In the genomic region with DNA sequence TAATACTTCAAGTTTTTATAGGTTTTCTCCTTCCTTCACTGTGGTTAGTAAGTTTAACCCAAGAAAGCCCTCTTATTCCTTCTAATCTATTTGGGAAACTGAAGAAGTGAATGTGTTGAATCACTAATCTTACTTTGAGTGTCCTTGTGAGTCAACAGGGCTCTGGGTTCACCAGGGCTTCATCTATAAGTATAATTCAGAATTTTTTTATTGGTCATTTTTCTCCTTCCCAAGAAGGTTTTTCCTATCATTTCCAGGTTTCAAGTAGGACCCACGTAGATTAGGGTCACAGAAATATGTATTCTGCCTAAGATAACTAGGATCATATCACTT, we compare ENCODE assay signal across 15 cellular contexts.
DNase-seq lines count a peak whose midpoint lies in the region; ATAC-seq and TF ChIP-seq lines count a peak whose summit lies in the region.
"Had no signal": no experiment of that assay in that cellular context is flagged by ENCODE, and none has a peak within 500 bp of the region (broad histone marks: within the 10 kb centered on the region; RNA-seq: fewer than 3 reads in every experiment).

No MANE protein-coding gene starts in this region.

- H3K27me3 Mint-ChIP-seq in T-helper 17 cell, result no peaks in the 10 kb centered on the region
- H3K27me3 Mint-ChIP-seq in mesothelial cell of epicardium (ENCODE audit: low read depth), result no peaks in the 10 kb centered on the region
- no peaks in the 10 kb centered on the region for H3K27me3 Mint-ChIP-seq in stimulated activated memory B cell treated with anti-CD40 and anti-IgM and Interleukin-4, amounts not matched to agents 10 μg/mL and 1 μg/mL and 100 μg/mL, for 72 hours
- H3K27me3 Mint-ChIP-seq: CD4-positive, CD25-positive, alpha-beta regulatory T cell had no signal

- no peak for ATAC-seq in T-helper 17 cell
- no peak for ATAC-seq in stimulated activated memory B cell treated with anti-CD40 and anti-IgM and Interleukin-4, amounts not matched to agents 10 μg/mL and 1 μg/mL and 100 μg/mL, for 72 hours
- ATAC-seq in HG03025 (IDR thresholded peaks at IDR 0.05; ENCODE audit: low FRiP score, unreplicated experiment), result no peak
- no peak for ATAC-seq in GM21515 (IDR thresholded peaks at IDR 0.05; ENCODE audit: unreplicated experiment)
- ATAC-seq: CD8-positive, alpha-beta T cell had no signal

- H3K36me3 Mint-ChIP-seq in T-helper 17 cell (ENCODE audit: low read depth) (peaks cover 4% of the 10 kb centered on the region), mesothelial cell of epicardium (peaks cover 3% of the 10 kb centered on the region)
- peaks cover 56% of the 10 kb centered on the region for H3K36me3 Mint-ChIP-seq in stimulated activated memory B cell treated with anti-CD40 and anti-IgM and Interleukin-4, amounts not matched to agents 10 μg/mL and 1 μg/mL and 100 μg/mL, for 72 hours

- H3K4me1 ChIP-seq in BLaER1 treated with 17β-estradiol and CSF1 and Interleukin-3, amounts not matched to agents 10 nM and 100 nM, result peaks cover 0 to 13% (median 10%) of the 10 kb centered on the region in 10 experiments; a peak in 18 of 20 replicates

- DNase-seq in T-helper 17 cell, result no peak
- no peak for DNase-seq in mesothelial cell of epicardium (ENCODE audit: low spot score in 2 of 2, unreplicated experiment in 2 of 2)
- DNase-seq: Caco-2; CD4-positive, CD25-positive, alpha-beta regulatory T cell; CD8-positive, alpha-beta T cell; DMS153; DND-41; GM23248; H7; HCEC 1CT had no signal

- H3K4me1 Mint-ChIP-seq in T-helper 17 cell (peaks cover 15% of the 10 kb centered on the region), mesothelial cell of epicardium (peaks cover 44% of the 10 kb centered on the region)
- H3K4me1 Mint-ChIP-seq in stimulated activated memory B cell treated with anti-CD40 and anti-IgM and Interleukin-4, amounts not matched to agents 10 μg/mL and 1 μg/mL and 100 μg/mL, for 72 hours, result peaks cover 28% of the 10 kb centered on the region

- no peaks in the 10 kb centered on the region for H3K9me3 Mint-ChIP-seq in mesothelial cell of epicardium
- H3K9me3 Mint-ChIP-seq in stimulated activated memory B cell treated with anti-CD40 and anti-IgM and Interleukin-4, amounts not matched to agents 10 μg/mL and 1 μg/mL and 100 μg/mL, for 72 hours, result no peaks in the 10 kb centered on the region
- H3K9me3 Mint-ChIP-seq: CD4-positive, CD25-positive, alpha-beta regulatory T cell; CD8-positive, alpha-beta T cell had no signal

- peaks cover 0 to 42% (median 0%) of the 10 kb centered on the region in 11 experiments; a peak in 3 of 22 replicates for H4K20me1 ChIP-seq in BLaER1 treated with 17β-estradiol and CSF1 and Interleukin-3, amounts not matched to agents 10 nM and 100 nM

- peaks cover 0 to 41% (median 0%) of the 10 kb centered on the region in 11 experiments; a peak in 5 of 22 replicates for H3K36me3 ChIP-seq in BLaER1 treated with 17β-estradiol and CSF1 and Interleukin-3, amounts not matched to agents 10 nM and 100 nM

- H3K4me2 ChIP-seq in BLaER1 treated with 17β-estradiol and CSF1 and Interleukin-3, amounts not matched to agents 10 nM and 100 nM, result peak overlapping the region in 9 of 11 experiments; percentile 33 to 68 (median 62); a peak in 12 of 22 replicates

- no peaks in the 10 kb centered on the region for H3K27me3 ChIP-seq in BLaER1 treated with 17β-estradiol and CSF1 and Interleukin-3, amounts not matched to agents 10 nM and 100 nM

- H3K9ac ChIP-seq in BLaER1 treated with 17β-estradiol and CSF1 and Interleukin-3, amounts not matched to agents 10 nM and 100 nM, result no peak overlapping the region
- H3K9ac ChIP-seq: GM23248 had no signal

- H3K27ac Mint-ChIP-seq in T-helper 17 cell (peak overlapping the region; percentile 71), mesothelial cell of epicardium (peak overlapping the region; percentile 94)
- peak overlapping the region; percentile 4 for H3K27ac Mint-ChIP-seq in stimulated activated memory B cell treated with anti-CD40 and anti-IgM and Interleukin-4, amounts not matched to agents 10 μg/mL and 1 μg/mL and 100 μg/mL, for 72 hours
- H3K27ac Mint-ChIP-seq: CD8-positive, alpha-beta T cell had no signal

- TF ChIP-seq CTCF in mesothelial cell of epicardium (IDR thresholded peaks at IDR 0.05; ENCODE audit: unreplicated experiment), result no peak

- H3K9me3 ChIP-seq in BLaER1 treated with 17β-estradiol and CSF1 and Interleukin-3, amounts not matched to agents 10 nM and 100 nM (replicated peaks in 1 of 11), result peaks cover 0 to 3% (median 0%) of the 10 kb centered on the region in 11 experiments; a peak in 1 of 22 replicates
- no peaks in the 10 kb centered on the region for H3K9me3 ChIP-seq in T-helper 17 cell (ENCODE audit: control insufficient read depth, low read length, poor library complexity, severe bottlenecking)
- H3K9me3 ChIP-seq: Caco-2 had no signal

- no peak overlapping the region for H3K4me3 ChIP-seq in BLaER1 treated with 17β-estradiol and CSF1 and Interleukin-3, amounts not matched to agents 10 nM and 100 nM
- H3K4me3 ChIP-seq: GM23248 had no signal

- no peak overlapping the region for H3K27ac ChIP-seq in BLaER1 treated with 17β-estradiol and CSF1 and Interleukin-3, amounts not matched to agents 10 nM and 100 nM
- H3K27ac ChIP-seq: C4-2B, GM23248 had no signal

- no peak overlapping the region for H3K4me3 Mint-ChIP-seq in T-helper 17 cell
- no peak overlapping the region for H3K4me3 Mint-ChIP-seq in mesothelial cell of epicardium
- no peak overlapping the region for H3K4me3 Mint-ChIP-seq in stimulated activated memory B cell treated with anti-CD40 and anti-IgM and Interleukin-4, amounts not matched to agents 10 μg/mL and 1 μg/mL and 100 μg/mL, for 72 hours
- H3K4me3 Mint-ChIP-seq: CD4-positive, CD25-positive, alpha-beta regulatory T cell; CD8-positive, alpha-beta T cell had no signal

Comparison
In these comparisons a context has a peak if more than half of its experiments do, and no peak if none do; other contexts are left out.
1. H3K27ac Mint-ChIP-seq: peak in every context shown above with its lines; median percentile 94 in mesothelial cell of epicardium; 71 in T-helper 17 cell; 4 in stimulated activated memory B cell treated with anti-CD40 and anti-IgM and Interleukin-4, amounts not matched to agents 10 μg/mL and 1 μg/mL and 100 μg/mL, for 72 hours.